In genomic region chr10:75000748-75001321, GRCh38 we compare ENCODE assay signal across 13 cellular contexts.
A peak's percentile ranks its signal among the peaks of the same experiment; 100 is the strongest.
DNase-seq lines count a peak whose midpoint lies in the region; ATAC-seq and TF ChIP-seq lines count a peak whose summit lies in the region.
"Had no signal": no experiment of that assay in that cellular context is flagged by ENCODE, and none has a peak within 500 bp of the region (broad histone marks: within the 10 kb centered on the region; RNA-seq: fewer than 3 reads in every experiment).

No MANE protein-coding gene starts in this region.

- no peak overlapping the region for H3K27ac ChIP-seq in CD8-positive, alpha-beta T cell (ENCODE audit: low read depth, low read length)
- H3K27ac ChIP-seq in KMS-11, result peak overlapping the region; percentile 17; the same call in 1 of the 2 replicates
- H3K27ac ChIP-seq: neural progenitor cell had no signal

- 0 out of 2 replicates have a peak overlapping the region, but pooled peaks have one; percentile 15 for H2AFZ ChIP-seq in KMS-11 (ENCODE audit: low read depth)
- H2AFZ ChIP-seq: neural progenitor cell had no signal

- ATAC-seq in CD8-positive, alpha-beta T cell, result no peak
- ATAC-seq in GM18907 (IDR thresholded peaks at IDR 0.05; ENCODE audit: unreplicated experiment) (peak; percentile 79), HG02678 (IDR thresholded peaks at IDR 0.05; ENCODE audit: unreplicated experiment) (peak; percentile 85)

- H3K79me2 ChIP-seq in KMS-11 (ENCODE audit: insufficient read depth, low read depth), result no peaks in the 10 kb centered on the region

- H3K36me3 ChIP-seq in CD8-positive, alpha-beta T cell (ENCODE audit: insufficient read depth, low read length), result peaks cover 8% of the 10 kb centered on the region
- H3K36me3 ChIP-seq in KMS-11 (ENCODE audit: insufficient read depth), result no peaks in the 10 kb centered on the region
- H3K36me3 ChIP-seq: neural progenitor cell had no signal

- H3K4me1 ChIP-seq in CD8-positive, alpha-beta T cell (ENCODE audit: insufficient read depth, low read length), result no peaks in the 10 kb centered on the region
- peaks cover 41% of the 10 kb centered on the region for H3K4me1 ChIP-seq in KMS-11 (ENCODE audit: low read depth, poor library complexity, severe bottlenecking)

- H3K4me2 ChIP-seq in KMS-11, result peak overlapping the region; percentile 88
- H3K4me2 ChIP-seq: neural progenitor cell had no signal

- peaks cover 8% of the 10 kb centered on the region for H3K4me1 Mint-ChIP-seq in CD8-positive, alpha-beta T cell (ENCODE audit: low read depth)
- H3K4me1 Mint-ChIP-seq in chondrocyte (ENCODE audit: low read depth), result peaks cover 8% of the 10 kb centered on the region
- H3K4me1 Mint-ChIP-seq: neural progenitor cell had no signal

- no peaks in the 10 kb centered on the region for H3K9me3 Mint-ChIP-seq in CD8-positive, alpha-beta T cell
- H3K9me3 Mint-ChIP-seq in chondrocyte (ENCODE audit: low read depth), result no peaks in the 10 kb centered on the region
- H3K9me3 Mint-ChIP-seq: neural progenitor cell; T-helper 1 cell treated with Interleukin-12 subunit alpha and Interleukin-12 subunit beta and Interleukin-4 antibody, amounts not matched to agents 30 μg/mL and 1 μg/mL, for 36 hours had no signal

- H3K27me3 ChIP-seq in CD8-positive, alpha-beta T cell (ENCODE audit: insufficient read depth, low read length), result no peaks in the 10 kb centered on the region
- no peaks in the 10 kb centered on the region for H3K27me3 ChIP-seq in KMS-11 (ENCODE audit: insufficient read depth, low read depth)
- H3K27me3 ChIP-seq: neural progenitor cell had no signal

- no peak overlapping the region for H3K4me3 ChIP-seq in CD8-positive, alpha-beta T cell (ENCODE audit: low read depth, low read length)
- no peak overlapping the region for H3K4me3 ChIP-seq in KMS-11 (IDR thresholded peaks at IDR 0.05; ENCODE audit: insufficient read depth, low read depth, low read length)
- H3K4me3 ChIP-seq: neural progenitor cell had no signal

- DNase-seq in CD8-positive, alpha-beta T cell, result no peak
- DNase-seq in GOT3 (lab: John Stamatoyannopoulos, UW), result no peak
- DNase-seq in putamen (ENCODE audit: low spot score), result no peak
- no peak for DNase-seq in chondrocyte (ENCODE audit: low spot score)
- DNase-seq in MV-4-11 (lab: John Stamatoyannopoulos, UW), result no peak
- DNase-seq: activated effector memory CD4-positive, alpha-beta T cell treated with Interleukin-2 at 50 U/mL for 16 hours; KBM-7; NCI-H748 treated with DMSO at 0.1 percent for 48 hours had no signal

- CTCF ChIA-PET in CD8-positive, alpha-beta T cell (lab: Charles Lee), result interaction anchor here (0.9 to 1.0 kb wide), 2 partner anchors 12 to 20 kb away, joined by 3 read pairs; no protein-coding TSS in a partner anchor

- POLR2A ChIA-PET in CD8-positive, alpha-beta T cell (lab: Charles Lee), result no interaction called here

- H3K9me3 ChIP-seq in CD8-positive, alpha-beta T cell (ENCODE audit: low read length), result no peaks in the 10 kb centered on the region

- no peak for TF ChIP-seq CTCF in CD8-positive, alpha-beta T cell (IDR thresholded peaks at IDR 0.05)
- TF ChIP-seq CTCF in KMS-11 (conservative IDR thresholded peaks at IDR 0.05; ENCODE audit: low read depth, low read length) (no peak), chondrocyte (IDR thresholded peaks at IDR 0.05) (no peak)

- peak overlapping the region; percentile 60 for H3K27ac Mint-ChIP-seq in CD8-positive, alpha-beta T cell
- no peak overlapping the region for H3K27ac Mint-ChIP-seq in chondrocyte (ENCODE audit: unreplicated experiment)
- H3K27ac Mint-ChIP-seq: neural progenitor cell; T-helper 1 cell treated with Interleukin-12 subunit alpha and Interleukin-12 subunit beta and Interleukin-4 antibody, amounts not matched to agents 30 μg/mL and 1 μg/mL, for 36 hours had no signal

- H3K9ac ChIP-seq in KMS-11, result no peak overlapping the region
- H3K9ac ChIP-seq: neural progenitor cell had no signal

- no peak overlapping the region for H3K4me3 Mint-ChIP-seq in CD8-positive, alpha-beta T cell
- no peak overlapping the region for H3K4me3 Mint-ChIP-seq in chondrocyte (ENCODE audit: unreplicated experiment)
- H3K4me3 Mint-ChIP-seq: neural progenitor cell; T-helper 1 cell treated with Interleukin-12 subunit alpha and Interleukin-12 subunit beta and Interleukin-4 antibody, amounts not matched to agents 30 μg/mL and 1 μg/mL, for 36 hours had no signal

- H3K36me3 Mint-ChIP-seq in CD8-positive, alpha-beta T cell, result peaks cover 53% of the 10 kb centered on the region
- peaks cover 11% of the 10 kb centered on the region for H3K36me3 Mint-ChIP-seq in chondrocyte (ENCODE audit: low read depth)

- intact Hi-C loops in CD8-positive, alpha-beta T cell (cut with DNase I, micrococcal nuclease), result loop anchor here in 1 of 2 experiments (10.0 kb wide), 1 partner anchor 576 kb away; no protein-coding TSS in a partner anchor

- H4K20me1 ChIP-seq in KMS-11 (ENCODE audit: insufficient read depth), result no peaks in the 10 kb centered on the region

- H3K27me3 Mint-ChIP-seq in CD8-positive, alpha-beta T cell (ENCODE audit: low read depth), result no peaks in the 10 kb centered on the region
- H3K27me3 Mint-ChIP-seq in chondrocyte (ENCODE audit: low read depth), result no peaks in the 10 kb centered on the region
